In the genomic region with DNA sequence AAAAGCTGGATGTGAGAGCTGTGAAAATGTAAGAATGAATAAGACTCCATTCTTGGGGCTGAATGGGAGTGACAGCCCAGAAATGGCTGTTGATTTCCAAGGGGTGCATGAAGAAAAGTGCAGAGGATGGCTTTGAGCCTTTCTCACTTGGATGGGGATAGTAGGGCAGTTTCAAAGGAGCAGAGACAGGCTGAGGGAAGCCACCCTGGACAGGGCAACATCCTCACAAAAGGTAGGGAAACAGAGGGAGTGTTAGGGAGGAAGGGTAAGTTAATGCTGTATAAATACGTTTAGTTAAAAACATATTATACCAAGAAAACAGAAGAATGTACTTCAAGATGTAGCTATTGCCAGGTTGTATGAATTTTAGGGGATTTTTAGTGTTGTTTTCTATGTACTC, we compare ENCODE assay signal across 20 cellular contexts. TPM values are rescaled to one million over a fixed set of nuclear protein-coding genes. Genes with fewer than 3 reads are reported as not detected.
A peak's percentile ranks its signal among the peaks of the same experiment; 100 is the strongest.
DNase-seq lines count a peak whose midpoint lies in the region; ATAC-seq, FAIRE-seq and TF ChIP-seq lines count a peak whose summit lies in the region.
"Had no signal": no experiment of that assay in that cellular context is flagged by ENCODE, and none has a peak within 500 bp of the region (broad histone marks: within the 10 kb centered on the region; RNA-seq: fewer than 3 reads in every experiment).

No MANE protein-coding gene starts in this region.

- no TSS peak for BruUV-seq in PC-3 (replicated peaks; lab: Mats Ljungman, UMichigan)
- TSS peak; percentile 16 for BruUV-seq in endothelial cell of umbilical vein (replicated peaks; lab: Mats Ljungman, UMichigan)

- TF ChIP-seq POLR2A in endothelial cell of umbilical vein (IDR thresholded peaks at IDR 0.05; ENCODE audit: low read depth, low read length), result no peak

- H4K20me1 ChIP-seq in PC-3 (ENCODE audit: low read length) (no peaks in the 10 kb centered on the region), endothelial cell of umbilical vein (replicated peaks; ENCODE audit: control insufficient read depth, extremely low read depth, insufficient read depth, low read length) (no peaks in the 10 kb centered on the region), osteoblast (ENCODE audit: insufficient read depth, low read length) (peaks cover 25% of the 10 kb centered on the region)

- H3K79me2 ChIP-seq in PC-3 (ENCODE audit: low read length), result 0 out of 2 replicates have a peak, but pooled peaks cover 4% of the 10 kb centered on the region
- H3K79me2 ChIP-seq in endothelial cell of umbilical vein (ENCODE audit: control insufficient read depth, insufficient read depth, low read length), result peaks cover 28% of the 10 kb centered on the region
- peaks cover 64% of the 10 kb centered on the region for H3K79me2 ChIP-seq in osteoblast (ENCODE audit: insufficient read depth, low read length)

- H3K27me3 ChIP-seq in PC-3 (ENCODE audit: low read length) (no peaks in the 10 kb centered on the region), endothelial cell of umbilical vein (ENCODE audit: control insufficient read depth in 2 of 2, insufficient read depth in 2 of 2, low read length in 2 of 2) (no peaks in the 10 kb centered on the region), osteoblast (ENCODE audit: insufficient read depth, low read length) (no peaks in the 10 kb centered on the region)
- H3K27me3 ChIP-seq: gastrocnemius medialis, MG63, neural progenitor cell had no signal

- H3K27ac ChIP-seq in PC-3 (ENCODE audit: low read length) (peak overlapping the region; percentile 82), endothelial cell of umbilical vein (ENCODE audit: insufficient read depth, low read depth, low read length) (peak overlapping the region; percentile 95), osteoblast (ENCODE audit: low read depth, low read length) (peak overlapping the region; percentile 75)
- H3K27ac ChIP-seq: C4-2B, HL-60, neural progenitor cell had no signal

- dilution Hi-C loops in endothelial cell of umbilical vein (cut with MboI; ENCODE audit: extremely low pct_ligation_motif_present, low sequenced_read_pairs), result no loop called here

- H3K4me2 ChIP-seq in PC-3 (ENCODE audit: low read length) (peak overlapping the region; percentile 51), endothelial cell of umbilical vein (ENCODE audit: insufficient read depth, low read length) (peak overlapping the region; percentile 8), osteoblast (ENCODE audit: insufficient read depth, low read length) (peak overlapping the region; percentile 7)
- H3K4me2 ChIP-seq: neural progenitor cell had no signal

- no peaks in the 10 kb centered on the region for H3K9me2 ChIP-seq in PC-3 (replicated peaks; ENCODE audit: low read length)

- FAIRE-seq in endothelial cell of umbilical vein (lab: Jason Lieb, UNC), result no peak
- FAIRE-seq: D721Med had no signal

- H3F3A ChIP-seq in PC-3 (ENCODE audit: low read length, unreplicated experiment), result peaks cover 5% of the 10 kb centered on the region

- H3K9ac ChIP-seq in PC-3 (ENCODE audit: low read length) (no peak overlapping the region), endothelial cell of umbilical vein (replicated peaks; ENCODE audit: extremely low read depth, insufficient read depth, low read length) (peak overlapping the region; percentile 67)
- H3K9ac ChIP-seq: neural progenitor cell had no signal

- H3K4me3 ChIP-seq in PC-3 (ENCODE audit: low read length) (no peak overlapping the region), endothelial cell of umbilical vein (replicated peaks in 1 of 3; ENCODE audit: insufficient read depth in 1 of 3, low read depth in 1 of 3, low read length in 3 of 3) (no peak overlapping the region), osteoblast (ENCODE audit: insufficient read depth, low read length) (no peak overlapping the region)
- H3K4me3 ChIP-seq: gastrocnemius medialis, MG63, neural progenitor cell had no signal

- H3K9me1 ChIP-seq in endothelial cell of umbilical vein (replicated peaks; ENCODE audit: control insufficient read depth, extremely low read depth, insufficient read depth, low read length), result no peaks in the 10 kb centered on the region

- intact Hi-C loops in PC-3 (cut with micrococcal nuclease), result no loop called here
- intact Hi-C loops in endothelial cell of umbilical vein (cut with micrococcal nuclease), result loop anchor here (1.0 to 10.0 kb wide), 4 partner anchors 10 to 458 kb away; no protein-coding TSS in a partner anchor

- H2AFZ ChIP-seq in PC-3 (ENCODE audit: low read length) (no peak overlapping the region), endothelial cell of umbilical vein (ENCODE audit: low read depth, low read length) (no peak overlapping the region), osteoblast (ENCODE audit: low read length) (no peak overlapping the region)
- H2AFZ ChIP-seq: neural progenitor cell had no signal

- peaks cover 58% of the 10 kb centered on the region for H3K4me1 ChIP-seq in PC-3 (ENCODE audit: insufficient read depth, low read length)
- H3K4me1 ChIP-seq in endothelial cell of umbilical vein (ENCODE audit: control insufficient read depth, extremely low read depth, insufficient read depth, low read length), result peaks cover 68% of the 10 kb centered on the region
- peaks cover 61% of the 10 kb centered on the region for H3K4me1 ChIP-seq in osteoblast (ENCODE audit: insufficient read depth, low read length)

- H3K36me3 ChIP-seq in PC-3 (ENCODE audit: low read depth, low read length) (no peaks in the 10 kb centered on the region), endothelial cell of umbilical vein (ENCODE audit: control insufficient read depth in 2 of 2, extremely low read depth in 1 of 2, insufficient read depth in 2 of 2, low read length in 2 of 2) (peaks cover 0 to 2% of the 10 kb centered on the region in 2 experiments), osteoblast (ENCODE audit: insufficient read depth, low read length) (no peaks in the 10 kb centered on the region)
- H3K36me3 ChIP-seq: gastrocnemius medialis, neural progenitor cell had no signal

- TF ChIP-seq CTCF in PC-3 (conservative IDR thresholded peaks at IDR 0.05; ENCODE audit: low read depth, low read length), result no peak
- no peak for TF ChIP-seq CTCF in endothelial cell of umbilical vein (IDR thresholded peaks at IDR 0.05; ENCODE audit: extremely low read depth in 1 of 2, insufficient read depth in 1 of 2, low read depth in 1 of 2, low read length in 2 of 2)
- no peak for TF ChIP-seq CTCF in osteoblast (IDR thresholded peaks at IDR 0.05; ENCODE audit: extremely low read depth, low read depth, low read length)

- H3K9me3 ChIP-seq in PC-3 (ENCODE audit: low read length), result no peaks in the 10 kb centered on the region
- no peaks in the 10 kb centered on the region for H3K9me3 ChIP-seq in endothelial cell of umbilical vein (replicated peaks; ENCODE audit: control insufficient read depth, insufficient read depth, low read length)
- no peaks in the 10 kb centered on the region for H3K9me3 ChIP-seq in osteoblast (ENCODE audit: low read depth, low read length)
- H3K9me3 ChIP-seq: gastrocnemius medialis, MG63 had no signal

- DNase-seq in PC-3, result no peak
- no peak for DNase-seq in endothelial cell of umbilical vein (ENCODE audit: low read depth, low spot score)
- no peak for DNase-seq in osteoblast (ENCODE audit: insufficient read length, low spot score, missing footprints)
- no peak for DNase-seq in NCI-H226
- no peak for DNase-seq in OCI-M1 (lab: John Stamatoyannopoulos, UW)
- no peak for DNase-seq in NCI-H524 (lab: John Stamatoyannopoulos, UW)
- DNase-seq: activated CD4-positive, alpha-beta T cell treated with anti-CD3 and anti-CD28 coated beads, Interleukin-2, amount 10 ng/mL, durations not matched to agents 24 days and 14 days; activated naive CD8-positive, alpha-beta T cell treated with anti-CD3 and anti-CD28 coated beads, Interleukin-2, amount 10 ng/mL, durations not matched to agents 7 days and 5 days; gastrocnemius medialis; NCI-H1436; NCI-H69; SHP77 treated with DMSO at 0.1 percent for 48 hours; substantia nigra had no signal

- peak; percentile 8 for ATAC-seq in GM18511 (IDR thresholded peaks at IDR 0.05; ENCODE audit: unreplicated experiment)
- ATAC-seq in PC-3, result no peak
- no peak for ATAC-seq in HG03442 (IDR thresholded peaks at IDR 0.05; ENCODE audit: unreplicated experiment)

- CTCF ChIA-PET in PC-3 (lab: Charles Lee) (interaction anchor here (0.6 kb wide), 1 partner anchor 43 kb away, joined by 3 read pairs; no protein-coding TSS in a partner anchor), endothelial cell of umbilical vein (lab: Charles Lee) (interaction anchor here (1.0 to 2.9 kb wide), 9 partner anchors 12 to 191 kb away, joined by 3 to 16 read pairs (median 6); no protein-coding TSS in a partner anchor)

- POLR2A ChIA-PET in PC-3 (lab: Charles Lee; ENCODE audit: unreplicated experiment) (no interaction called here), endothelial cell of umbilical vein (lab: Charles Lee) (interaction anchor here (1.0 to 1.8 kb wide), 3 partner anchors 9 to 38 kb away, joined by 3 to 7 read pairs (median 7); partner anchors contain the start of gene GADD45A)

TF ChIP-seq in endothelial cell of umbilical vein, 7 proteins besides CTCF, POLR2A, EP300 and RAD21:
- TF ChIP-seq POLR2AphosphoS5 (IDR thresholded peaks at IDR 0.05; ENCODE audit: insufficient read depth, low read depth, low read length) (no peak), GATA2 (IDR thresholded peaks at IDR 0.05; ENCODE audit: insufficient read depth, insufficient read length, low read depth, low read length) (no peak), JUN (IDR thresholded peaks at IDR 0.05; ENCODE audit: borderline replicate concordance, insufficient read depth, insufficient read length, low read depth) (no peak)

RNA-seq across cellular contexts. Expression of gene GADD45A, which starts 38.1 kb away (rescaled TPM):
- total RNA-seq in PC-3 (2014; rRNA removed), result 129 and 153 TPM in 2 replicates
- 77.4 and 91.6 TPM in 2 replicates for total RNA-seq in endothelial cell of umbilical vein
- polyA plus RNA-seq in endothelial cell of umbilical vein, result 54.9 and 87.6 TPM in 2 replicates
- polyA plus RNA-seq in endothelial cell of umbilical vein (2011; cell fraction: cytosol; rRNA removed), result 78.4 and 85.9 TPM in 2 replicates
- 237 and 327 TPM in 2 replicates for polyA plus RNA-seq in endothelial cell of umbilical vein (2011; cell fraction: nucleus; rRNA removed)
- polyA plus RNA-seq in endothelial cell of umbilical vein (2012), result 104 and 119 TPM in 2 replicates
- polyA minus RNA-seq in endothelial cell of umbilical vein, result 16.1 and 31.1 TPM in 2 replicates
- polyA minus RNA-seq in endothelial cell of umbilical vein (2011; cell fraction: cytosol; rRNA and poly(A)+ RNA removed), result 8.3 TPM
- polyA minus RNA-seq in endothelial cell of umbilical vein (2011; cell fraction: nucleus; rRNA and poly(A)+ RNA removed), result 71.4 and 153 TPM in 2 replicates
- 48.0 and 48.9 TPM in 2 replicates for total RNA-seq in osteoblast
